ENCODE assay signal across 1 cellular context in the genomic region with DNA sequence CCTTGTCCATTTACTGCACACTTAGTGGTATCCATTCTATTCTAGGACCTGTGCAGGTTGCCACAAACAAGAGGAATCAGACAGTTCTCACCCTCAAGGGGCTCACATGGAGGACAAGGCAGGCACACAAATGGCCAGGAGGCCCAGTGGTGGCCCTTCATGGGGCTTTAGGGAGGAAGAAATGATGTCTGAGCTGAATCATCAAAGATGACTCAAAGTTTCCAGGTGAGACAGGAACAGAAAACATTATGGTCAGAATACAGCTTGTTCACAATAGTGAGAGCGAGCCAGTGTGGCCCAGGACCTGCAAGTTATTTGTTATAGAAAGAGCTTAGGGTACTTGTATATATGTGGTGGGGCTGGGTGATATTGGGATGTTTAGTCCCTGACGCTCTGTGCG.
TF ChIP-seq lines count a peak whose summit lies in the region.

No MANE protein-coding gene starts in this region.

TF ChIP-seq in GM12878, 131 proteins besides CTCF, POLR2A, EP300 and RAD21 (continued from another document and continues in another):
- TF ChIP-seq REST (IDR thresholded peaks at IDR 0.05; ENCODE audit: low read depth, low read length) (no peak), EGR1 (IDR thresholded peaks at IDR 0.05; ENCODE audit: borderline replicate concordance in 1 of 2, low read depth in 2 of 2, low read length in 2 of 2) (no peak), POLR2AphosphoS2 (IDR thresholded peaks at IDR 0.05; ENCODE audit: low read depth, low read length) (no peak), FOS (IDR thresholded peaks at IDR 0.05; ENCODE audit: borderline replicate concordance, extremely low read depth, insufficient read length) (no peak), HSF1 (IDR thresholded peaks at IDR 0.05; ENCODE audit: low read depth, low read length) (no peak), BCL11A (IDR thresholded peaks at IDR 0.05; ENCODE audit: low read depth, low read length) (0 out of 2 replicates have a peak, but pooled peaks have one; percentile 37), ZNF24 (IDR thresholded peaks at IDR 0.05) (peak; percentile 97), NRF1 (conservative IDR thresholded peaks at IDR 0.05; ENCODE audit: low read depth, low read length) (no peak), JUNB (IDR thresholded peaks at IDR 0.05) (peak; percentile 41; the same call in 1 of the 2 replicates), CBFB (IDR thresholded peaks at IDR 0.05; ENCODE audit: low read depth) (no peak), ZNF274 (IDR thresholded peaks at IDR 0.05; ENCODE audit: insufficient read depth, insufficient read length) (no peak), NR2F1 (conservative IDR thresholded peaks at IDR 0.05) (no peak), JUND (IDR thresholded peaks at IDR 0.05; ENCODE audit: low read depth, low read length) (peak; percentile 49; the same call in 1 of the 2 replicates), HDGF (IDR thresholded peaks at IDR 0.05) (no peak), HCFC1 (IDR thresholded peaks at IDR 0.05; ENCODE audit: low read length) (no peak), RUNX3 (IDR thresholded peaks at IDR 0.05; ENCODE audit: low read length) (peak; percentile 52; the same call in 1 of the 2 replicates), CHD2 (IDR thresholded peaks at IDR 0.05; ENCODE audit: borderline replicate concordance, low read depth, low read length) (no peak), KDM1A (IDR thresholded peaks at IDR 0.05; ENCODE audit: borderline replicate concordance) (no peak), SPI1 (IDR thresholded peaks at IDR 0.05; ENCODE audit: borderline replicate concordance, insufficient read depth, low read depth, low read length) (peak; percentile 71), E2F4 (IDR thresholded peaks at IDR 0.05; ENCODE audit: low read depth, low read length) (no peak), NR2C2 (IDR thresholded peaks at IDR 0.05; ENCODE audit: borderline replicate concordance, control insufficient read depth, insufficient read length, low read depth) (no peak), MEF2A (IDR thresholded peaks at IDR 0.05; ENCODE audit: insufficient read depth, low read depth, low read length) (no peak), DPF2 (IDR thresholded peaks at IDR 0.05) (peak; percentile 78), MTA2 (IDR thresholded peaks at IDR 0.05; ENCODE audit: low read depth) (peak; percentile 25; the same call in 1 of the 2 replicates), ZNF384 (IDR thresholded peaks at IDR 0.05; ENCODE audit: borderline replicate concordance, low read depth, low read length) (no peak), SREBF2 (IDR thresholded peaks at IDR 0.05; ENCODE audit: low read length) (no peak), IKZF2 (IDR thresholded peaks at IDR 0.05) (peak in 1 of 2 experiments; percentile 8; a peak in 2 of 4 replicates), ATF2 (IDR thresholded peaks at IDR 0.05; ENCODE audit: low read length) (peak; percentile 32; the same call in 1 of the 2 replicates), BACH1 (IDR thresholded peaks at IDR 0.05; ENCODE audit: borderline replicate concordance) (peak; percentile 81; the same call in 1 of the 2 replicates), EZH2 (IDR thresholded peaks at IDR 0.05; ENCODE audit: borderline replicate concordance, control insufficient read depth, low read depth, low read length) (no peak), FOXM1 (IDR thresholded peaks at IDR 0.05; ENCODE audit: low read depth, low read length) (no peak), USF2 (IDR thresholded peaks at IDR 0.05; ENCODE audit: borderline replicate concordance, low read depth, low read length) (no peak), ASH2L (IDR thresholded peaks at IDR 0.05; ENCODE audit: borderline replicate concordance, low read depth) (no peak), PAX8 (IDR thresholded peaks at IDR 0.05) (no peak), CREM (IDR thresholded peaks at IDR 0.05; ENCODE audit: low read depth) (peak; percentile 19; the same call in 1 of the 2 replicates)
- TF ChIP-seq, protein P1, sequence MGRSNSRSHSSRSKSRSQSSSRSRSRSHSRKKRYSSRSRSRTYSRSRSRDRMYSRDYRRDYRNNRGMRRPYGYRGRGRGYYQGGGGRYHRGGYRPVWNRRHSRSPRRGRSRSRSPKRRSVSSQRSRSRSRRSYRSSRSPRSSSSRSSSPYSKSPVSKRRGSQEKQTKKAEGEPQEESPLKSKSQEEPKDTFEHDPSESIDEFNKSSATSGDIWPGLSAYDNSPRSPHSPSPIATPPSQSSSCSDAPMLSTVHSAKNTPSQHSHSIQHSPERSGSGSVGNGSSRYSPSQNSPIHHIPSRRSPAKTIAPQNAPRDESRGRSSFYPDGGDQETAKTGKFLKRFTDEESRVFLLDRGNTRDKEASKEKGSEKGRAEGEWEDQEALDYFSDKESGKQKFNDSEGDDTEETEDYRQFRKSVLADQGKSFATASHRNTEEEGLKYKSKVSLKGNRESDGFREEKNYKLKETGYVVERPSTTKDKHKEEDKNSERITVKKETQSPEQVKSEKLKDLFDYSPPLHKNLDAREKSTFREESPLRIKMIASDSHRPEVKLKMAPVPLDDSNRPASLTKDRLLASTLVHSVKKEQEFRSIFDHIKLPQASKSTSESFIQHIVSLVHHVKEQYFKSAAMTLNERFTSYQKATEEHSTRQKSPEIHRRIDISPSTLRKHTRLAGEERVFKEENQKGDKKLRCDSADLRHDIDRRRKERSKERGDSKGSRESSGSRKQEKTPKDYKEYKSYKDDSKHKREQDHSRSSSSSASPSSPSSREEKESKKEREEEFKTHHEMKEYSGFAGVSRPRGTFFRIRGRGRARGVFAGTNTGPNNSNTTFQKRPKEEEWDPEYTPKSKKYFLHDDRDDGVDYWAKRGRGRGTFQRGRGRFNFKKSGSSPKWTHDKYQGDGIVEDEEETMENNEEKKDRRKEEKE (IDR thresholded peaks at IDR 0.05) = no peak
- TF ChIP-seq, protein P2, sequence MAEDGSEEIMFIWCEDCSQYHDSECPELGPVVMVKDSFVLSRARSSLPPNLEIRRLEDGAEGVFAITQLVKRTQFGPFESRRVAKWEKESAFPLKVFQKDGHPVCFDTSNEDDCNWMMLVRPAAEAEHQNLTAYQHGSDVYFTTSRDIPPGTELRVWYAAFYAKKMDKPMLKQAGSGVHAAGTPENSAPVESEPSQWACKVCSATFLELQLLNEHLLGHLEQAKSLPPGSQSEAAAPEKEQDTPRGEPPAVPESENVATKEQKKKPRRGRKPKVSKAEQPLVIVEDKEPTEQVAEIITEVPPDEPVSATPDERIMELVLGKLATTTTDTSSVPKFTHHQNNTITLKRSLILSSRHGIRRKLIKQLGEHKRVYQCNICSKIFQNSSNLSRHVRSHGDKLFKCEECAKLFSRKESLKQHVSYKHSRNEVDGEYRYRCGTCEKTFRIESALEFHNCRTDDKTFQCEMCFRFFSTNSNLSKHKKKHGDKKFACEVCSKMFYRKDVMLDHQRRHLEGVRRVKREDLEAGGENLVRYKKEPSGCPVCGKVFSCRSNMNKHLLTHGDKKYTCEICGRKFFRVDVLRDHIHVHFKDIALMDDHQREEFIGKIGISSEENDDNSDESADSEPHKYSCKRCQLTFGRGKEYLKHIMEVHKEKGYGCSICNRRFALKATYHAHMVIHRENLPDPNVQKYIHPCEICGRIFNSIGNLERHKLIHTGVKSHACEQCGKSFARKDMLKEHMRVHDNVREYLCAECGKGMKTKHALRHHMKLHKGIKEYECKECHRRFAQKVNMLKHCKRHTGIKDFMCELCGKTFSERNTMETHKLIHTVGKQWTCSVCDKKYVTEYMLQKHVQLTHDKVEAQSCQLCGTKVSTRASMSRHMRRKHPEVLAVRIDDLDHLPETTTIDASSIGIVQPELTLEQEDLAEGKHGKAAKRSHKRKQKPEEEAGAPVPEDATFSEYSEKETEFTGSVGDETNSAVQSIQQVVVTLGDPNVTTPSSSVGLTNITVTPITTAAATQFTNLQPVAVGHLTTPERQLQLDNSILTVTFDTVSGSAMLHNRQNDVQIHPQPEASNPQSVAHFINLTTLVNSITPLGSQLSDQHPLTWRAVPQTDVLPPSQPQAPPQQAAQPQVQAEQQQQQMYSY (CRISPR knock-in tag; IDR thresholded peaks at IDR 0.05) = no peak
- TF ChIP-seq, protein P3, sequence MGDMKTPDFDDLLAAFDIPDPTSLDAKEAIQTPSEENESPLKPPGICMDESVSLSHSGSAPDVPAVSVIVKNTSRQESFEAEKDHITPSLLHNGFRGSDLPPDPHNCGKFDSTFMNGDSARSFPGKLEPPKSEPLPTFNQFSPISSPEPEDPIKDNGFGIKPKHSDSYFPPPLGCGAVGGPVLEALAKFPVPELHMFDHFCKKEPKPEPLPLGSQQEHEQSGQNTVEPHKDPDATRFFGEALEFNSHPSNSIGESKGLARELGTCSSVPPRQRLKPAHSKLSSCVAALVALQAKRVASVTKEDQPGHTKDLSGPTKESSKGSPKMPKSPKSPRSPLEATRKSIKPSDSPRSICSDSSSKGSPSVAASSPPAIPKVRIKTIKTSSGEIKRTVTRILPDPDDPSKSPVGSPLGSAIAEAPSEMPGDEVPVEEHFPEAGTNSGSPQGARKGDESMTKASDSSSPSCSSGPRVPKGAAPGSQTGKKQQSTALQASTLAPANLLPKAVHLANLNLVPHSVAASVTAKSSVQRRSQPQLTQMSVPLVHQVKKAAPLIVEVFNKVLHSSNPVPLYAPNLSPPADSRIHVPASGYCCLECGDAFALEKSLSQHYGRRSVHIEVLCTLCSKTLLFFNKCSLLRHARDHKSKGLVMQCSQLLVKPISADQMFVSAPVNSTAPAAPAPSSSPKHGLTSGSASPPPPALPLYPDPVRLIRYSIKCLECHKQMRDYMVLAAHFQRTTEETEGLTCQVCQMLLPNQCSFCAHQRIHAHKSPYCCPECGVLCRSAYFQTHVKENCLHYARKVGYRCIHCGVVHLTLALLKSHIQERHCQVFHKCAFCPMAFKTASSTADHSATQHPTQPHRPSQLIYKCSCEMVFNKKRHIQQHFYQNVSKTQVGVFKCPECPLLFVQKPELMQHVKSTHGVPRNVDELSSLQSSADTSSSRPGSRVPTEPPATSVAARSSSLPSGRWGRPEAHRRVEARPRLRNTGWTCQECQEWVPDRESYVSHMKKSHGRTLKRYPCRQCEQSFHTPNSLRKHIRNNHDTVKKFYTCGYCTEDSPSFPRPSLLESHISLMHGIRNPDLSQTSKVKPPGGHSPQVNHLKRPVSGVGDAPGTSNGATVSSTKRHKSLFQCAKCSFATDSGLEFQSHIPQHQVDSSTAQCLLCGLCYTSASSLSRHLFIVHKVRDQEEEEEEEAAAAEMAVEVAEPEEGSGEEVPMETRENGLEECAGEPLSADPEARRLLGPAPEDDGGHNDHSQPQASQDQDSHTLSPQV (IDR thresholded peaks at IDR 0.05) = no peak
- TF ChIP-seq, protein P4, sequence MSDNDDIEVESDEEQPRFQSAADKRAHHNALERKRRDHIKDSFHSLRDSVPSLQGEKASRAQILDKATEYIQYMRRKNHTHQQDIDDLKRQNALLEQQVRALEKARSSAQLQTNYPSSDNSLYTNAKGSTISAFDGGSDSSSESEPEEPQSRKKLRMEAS (IDR thresholded peaks at IDR 0.05; ENCODE audit: low read depth, low read length) = no peak
